8 cellular contexts compared by ENCODE assay signal in the genomic region with DNA sequence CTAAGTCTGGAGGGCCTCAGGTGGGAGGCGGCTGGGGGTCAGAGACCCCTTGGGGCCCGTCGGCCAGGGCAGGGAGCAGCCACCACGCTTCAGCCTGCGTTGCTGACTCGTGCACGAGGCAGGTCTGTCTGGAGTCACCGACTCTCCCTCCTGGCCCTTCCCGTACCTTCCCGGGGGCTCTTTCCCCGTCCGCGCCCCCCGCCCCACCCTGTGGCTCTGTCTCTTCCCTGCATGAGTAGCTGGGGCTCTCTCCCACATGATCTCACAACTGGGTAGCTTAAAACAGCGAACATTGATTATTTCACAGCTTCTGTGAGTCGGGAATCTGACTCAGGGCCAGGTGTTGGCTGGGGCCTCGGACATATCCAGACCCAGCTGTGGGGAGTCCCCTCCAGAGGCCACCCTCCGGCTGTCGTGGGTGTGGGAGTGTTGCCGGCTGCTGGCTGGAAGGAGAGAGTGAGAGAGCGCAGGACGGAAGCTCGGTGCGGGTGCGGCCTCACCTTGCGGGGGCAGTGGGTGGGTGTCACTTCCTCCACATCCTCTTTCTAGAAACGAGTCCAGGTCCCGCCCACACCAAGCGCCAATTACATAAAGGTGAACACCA. TPM values are rescaled to one million over a fixed set of nuclear protein-coding genes. Genes with fewer than 3 reads are reported as not detected.
A peak's percentile ranks its signal among the peaks of the same experiment; 100 is the strongest.
DNase-seq lines count a peak whose midpoint lies in the region; ATAC-seq lines count a peak whose summit lies in the region.

No MANE protein-coding gene starts in this region.

- H3K9me3 Mint-ChIP-seq in activated T-helper 1 cell treated with anti-CD3 and anti-CD28 coated beads, Interleukin-12 subunit alpha, Interleukin-12 subunit beta, Interleukin-2, Interleukin-4 antibody, amounts not matched to agents 30 ng/mL and 10 ng/mL and 1 ng/mL, durations not matched to agents 14 hours and 24 hours and 36 hours: no peaks in the 10 kb centered on the region
- no peaks in the 10 kb centered on the region for H3K9me3 Mint-ChIP-seq in immature natural killer cell

- H3K27ac Mint-ChIP-seq in activated T-helper 1 cell treated with anti-CD3 and anti-CD28 coated beads, Interleukin-12 subunit alpha, Interleukin-12 subunit beta, Interleukin-2, Interleukin-4 antibody, amounts not matched to agents 30 ng/mL and 10 ng/mL and 1 ng/mL, durations not matched to agents 14 hours and 24 hours and 36 hours: no peak overlapping the region
- peak overlapping the region in 1 of 6 donors; percentile 20 for H3K27ac Mint-ChIP-seq in immature natural killer cell

- no peaks in the 10 kb centered on the region for H3K36me3 Mint-ChIP-seq in activated T-helper 1 cell treated with anti-CD3 and anti-CD28 coated beads, Interleukin-12 subunit alpha, Interleukin-12 subunit beta, Interleukin-2, Interleukin-4 antibody, amounts not matched to agents 30 ng/mL and 10 ng/mL and 1 ng/mL, durations not matched to agents 14 hours and 24 hours and 36 hours (ENCODE audit: low read depth)
- no peaks in the 10 kb centered on the region for H3K36me3 Mint-ChIP-seq in immature natural killer cell

- H3K4me1 Mint-ChIP-seq in activated T-helper 1 cell treated with anti-CD3 and anti-CD28 coated beads, Interleukin-12 subunit alpha, Interleukin-12 subunit beta, Interleukin-2, Interleukin-4 antibody, amounts not matched to agents 30 ng/mL and 10 ng/mL and 1 ng/mL, durations not matched to agents 14 hours and 24 hours and 36 hours (ENCODE audit: low read depth): peaks cover 5% of the 10 kb centered on the region
- peaks cover 10 to 15% of the 10 kb centered on the region in 2 donors for H3K4me1 Mint-ChIP-seq in immature natural killer cell

- ATAC-seq in GM18907 (IDR thresholded peaks at IDR 0.05; ENCODE audit: unreplicated experiment) (no peak), GM19455 (IDR thresholded peaks at IDR 0.05; ENCODE audit: unreplicated experiment) (no peak)

- intact Hi-C loops in activated T-helper 1 cell treated with anti-CD3 and anti-CD28 coated beads, Interleukin-12 subunit alpha, Interleukin-12 subunit beta, Interleukin-2, Interleukin-4 antibody, amounts not matched to agents 30 ng/mL and 10 ng/mL and 1 ng/mL, durations not matched to agents 14 hours and 24 hours and 36 hours (cut with micrococcal nuclease): no loop called here

- H3K4me3 Mint-ChIP-seq in activated T-helper 1 cell treated with anti-CD3 and anti-CD28 coated beads, Interleukin-12 subunit alpha, Interleukin-12 subunit beta, Interleukin-2, Interleukin-4 antibody, amounts not matched to agents 30 ng/mL and 10 ng/mL and 1 ng/mL, durations not matched to agents 14 hours and 24 hours and 36 hours: no peak overlapping the region
- peak overlapping the region; percentile 72 to 82 (median 76) for H3K4me3 Mint-ChIP-seq in immature natural killer cell

- DNase-seq in RPMI8226: peak; percentile 55
- DNase-seq in activated T-helper 1 cell treated with anti-CD3 and anti-CD28 coated beads, Interleukin-12 subunit alpha, Interleukin-12 subunit beta, Interleukin-2, Interleukin-4 antibody, amounts not matched to agents 30 ng/mL and 10 ng/mL and 1 ng/mL, durations not matched to agents 14 hours and 24 hours and 36 hours (ENCODE audit: low spot score): peak; percentile 10
- peak; percentile 76 to 78 (median 76) for DNase-seq in immature natural killer cell
- peak; percentile 36 to 53 for DNase-seq in stimulated activated CD8-positive, alpha-beta memory T cell treated with anti-CD3 and anti-CD28 coated beads, Interleukin-7, amount 100 ng/mL, for 48 hours (ENCODE audit: extremely low read depth in 1 of 2, low read depth in 1 of 2)
- DNase-seq in 8988T: no peak
- no peak for DNase-seq in Ammon's horn (ENCODE audit: low spot score)

- peaks cover 9% of the 10 kb centered on the region for H3K27me3 Mint-ChIP-seq in activated T-helper 1 cell treated with anti-CD3 and anti-CD28 coated beads, Interleukin-12 subunit alpha, Interleukin-12 subunit beta, Interleukin-2, Interleukin-4 antibody, amounts not matched to agents 30 ng/mL and 10 ng/mL and 1 ng/mL, durations not matched to agents 14 hours and 24 hours and 36 hours (ENCODE audit: insufficient read depth)
- H3K27me3 Mint-ChIP-seq in immature natural killer cell (ENCODE audit: low read depth in 3 of 3): peaks cover 4 to 13% (median 12%) of the 10 kb centered on the region in 3 donors

RNA-seq across cellular contexts. Expression of a gene that starts 17.3 kb away (rescaled TPM):
- total RNA-seq in activated T-helper 1 cell treated with anti-CD3 and anti-CD28 coated beads, Interleukin-12 subunit alpha, Interleukin-12 subunit beta, Interleukin-2, Interleukin-4 antibody, amounts not matched to agents 30 ng/mL and 10 ng/mL and 1 ng/mL, durations not matched to agents 14 hours and 24 hours and 36 hours: 0.02 and 0.08 TPM in 2 replicates
- polyA plus RNA-seq in immature natural killer cell: under 1 TPM in 1 of 3 donors, not detected in 2; 0.02 TPM

Comparison
In these comparisons a context has a peak if more than half of its experiments do, and no peak if none do; other contexts are left out.
1. DNase-seq: peak in RPMI8226 (single experiment), activated T-helper 1 cell treated with anti-CD3 and anti-CD28 coated beads, Interleukin-12 subunit alpha, Interleukin-12 subunit beta, Interleukin-2, Interleukin-4 antibody, amounts not matched to agents 30 ng/mL and 10 ng/mL and 1 ng/mL, durations not matched to agents 14 hours and 24 hours and 36 hours (single experiment), immature natural killer cell (3 of 3) and stimulated activated CD8-positive, alpha-beta memory T cell treated with anti-CD3 and anti-CD28 coated beads, Interleukin-7, amount 100 ng/mL, for 48 hours (2 of 2); none in 8988T (single experiment) and Ammon's horn (single experiment).